In the genomic region with DNA sequence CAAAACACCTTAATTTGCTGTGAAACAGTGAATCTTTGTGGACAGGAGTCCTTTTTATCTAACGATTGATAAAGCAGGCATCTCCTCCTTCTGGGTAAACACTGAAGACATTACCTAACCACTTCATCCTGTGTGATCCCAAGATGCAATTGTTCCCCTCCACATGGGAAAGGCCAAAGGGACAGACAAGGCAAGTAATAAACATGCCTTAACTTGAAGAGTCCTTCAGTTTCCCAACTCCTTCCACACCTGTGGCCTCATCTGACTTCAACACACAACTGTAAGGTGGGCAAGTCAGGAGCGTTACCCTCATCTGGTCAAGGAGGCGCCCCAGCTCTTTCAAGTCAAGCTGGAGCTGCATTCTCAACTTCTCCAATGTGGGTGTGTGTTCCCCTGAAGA, we compare ENCODE assay signal across 18 cellular contexts.
DNase-seq lines count a peak whose midpoint lies in the region; ATAC-seq, FAIRE-seq and TF ChIP-seq lines count a peak whose summit lies in the region.
"Had no signal": no experiment of that assay in that cellular context is flagged by ENCODE, and none has a peak within 500 bp of the region (broad histone marks: within the 10 kb centered on the region; RNA-seq: fewer than 3 reads in every experiment).

No MANE protein-coding gene starts in this region.

- H2BK5ac ChIP-seq in trophoblast cell (ENCODE audit: low read depth, low read length, poor library complexity): no peak overlapping the region

- no peak overlapping the region for H3K9ac ChIP-seq in trophoblast cell (ENCODE audit: low read length)
- H3K9ac ChIP-seq: GM23248 had no signal

- no peaks in the 10 kb centered on the region for H4K20me1 ChIP-seq in GM23338 (replicated peaks; ENCODE audit: insufficient read depth)

- H2BK12ac ChIP-seq in trophoblast cell (ENCODE audit: low read length): no peak overlapping the region

- no peaks in the 10 kb centered on the region for H3F3A ChIP-seq in GM23338 (replicated peaks; ENCODE audit: low read depth)

- no peak for TF ChIP-seq EP300 in esophagus muscularis mucosa (IDR thresholded peaks at IDR 0.05)

- no peak overlapping the region for H3K27ac ChIP-seq in GM23338 (ENCODE audit: low read depth)
- no peak overlapping the region for H3K27ac ChIP-seq in esophagus muscularis mucosa (replicated peaks in 1 of 4)
- H3K27ac ChIP-seq in trophoblast cell (ENCODE audit: low read depth, low read length): no peak overlapping the region
- H3K27ac ChIP-seq: GM23248 had no signal

- no peak overlapping the region for H3K4ac ChIP-seq in trophoblast cell (ENCODE audit: low read depth, low read length)

- H3K14ac ChIP-seq in trophoblast cell (ENCODE audit: low read length): no peak overlapping the region

- no peak overlapping the region for H3K23ac ChIP-seq in trophoblast cell (ENCODE audit: low read length)

- H3K4me3 ChIP-seq in GM23338 (no peak overlapping the region), bronchial epithelial cell (ENCODE audit: low read depth, low read length) (no peak overlapping the region), esophagus muscularis mucosa (no peak overlapping the region), trophoblast cell (ENCODE audit: low read depth, low read length) (no peak overlapping the region)
- H3K4me3 ChIP-seq: GM12878, GM23248, HAP-1 had no signal

- no peaks in the 10 kb centered on the region for H3K9me3 ChIP-seq in esophagus muscularis mucosa
- no peaks in the 10 kb centered on the region for H3K9me3 ChIP-seq in trophoblast cell (ENCODE audit: insufficient read depth, low read depth, low read length)
- H3K9me3 ChIP-seq: HAP-1 had no signal

- no peaks in the 10 kb centered on the region for H3K27me3 ChIP-seq in GM23338 (ENCODE audit: insufficient read depth)
- no peaks in the 10 kb centered on the region for H3K27me3 ChIP-seq in bronchial epithelial cell (ENCODE audit: control insufficient read depth, insufficient read depth, low read length)
- H3K27me3 ChIP-seq in esophagus muscularis mucosa: no peaks in the 10 kb centered on the region
- no peaks in the 10 kb centered on the region for H3K27me3 ChIP-seq in trophoblast cell (ENCODE audit: insufficient read depth, low read length)

- intact Hi-C loops in esophagus muscularis mucosa (cut with DNase I): no loop called here

- no peak overlapping the region for H4K8ac ChIP-seq in trophoblast cell (ENCODE audit: low read depth, low read length)

- DNase-seq in GM23338 (ENCODE audit: low spot score) (no peak), bronchial epithelial cell (ENCODE audit: low read depth) (peak; percentile 77), esophagus muscularis mucosa (ENCODE audit: extremely low spot score) (peak; percentile 74), trophoblast cell (no peak), Kasumi-1 (lab: John Stamatoyannopoulos, UW) (no peak), GF-D8 (lab: John Stamatoyannopoulos, UW) (no peak)
- DNase-seq: C1 segment of cervical spinal cord; Calu3; CD4-positive, alpha-beta memory T cell; COR-L47; DMS53; DMS79 treated with DMSO at 0.1 percent for 48 hours; GM23248; HFFc6 had no signal

- WGBS in esophagus muscularis mucosa: 91% methylated on average over 3 of the region's 3 CpGs
- WGBS in trophoblast cell (ENCODE audit: extremely low coverage, insufficient coverage, insufficient read length): no CpG with 5 or more reads among the region's 3 CpGs

- H3K4me1 ChIP-seq in GM23338 (ENCODE audit: insufficient read depth) (no peaks in the 10 kb centered on the region), esophagus muscularis mucosa (no peaks in the 10 kb centered on the region), trophoblast cell (ENCODE audit: control insufficient read depth in 1 of 2, insufficient read depth in 2 of 2, low read length in 2 of 2) (no peaks in the 10 kb centered on the region)
- H3K4me1 ChIP-seq: HAP-1 had no signal

- H3K9me2 ChIP-seq in GM23338 (ENCODE audit: insufficient read depth): peaks cover 6% of the 10 kb centered on the region

- no peaks in the 10 kb centered on the region for H3K4me1 Mint-ChIP-seq in GM23338
- H3K4me1 Mint-ChIP-seq: CD4-positive, alpha-beta memory T cell had no signal

- H3K4me3 Mint-ChIP-seq in GM23338: no peak overlapping the region
- H3K4me3 Mint-ChIP-seq: HFFc6 had no signal

- no peak overlapping the region for H2AK5ac ChIP-seq in trophoblast cell (ENCODE audit: low read length)

- peaks cover 3% of the 10 kb centered on the region for H3K27me3 Mint-ChIP-seq in GM23338 (ENCODE audit: insufficient read depth, low read depth, poor library complexity)

- H2BK120ac ChIP-seq in trophoblast cell (ENCODE audit: insufficient read depth, low read length, poor library complexity): no peak overlapping the region

- ATAC-seq in GM23338: no peak
- ATAC-seq: GM12878 had no signal

- FAIRE-seq in bronchial epithelial cell (lab: Jason Lieb, UNC): peak; percentile 85
- FAIRE-seq: GM12878, GM19239, H54 had no signal

- no peak overlapping the region for H4K12ac ChIP-seq in trophoblast cell (ENCODE audit: low read depth, low read length)

- H3K79me1 ChIP-seq in trophoblast cell (ENCODE audit: low read length): no peaks in the 10 kb centered on the region

- H2AFZ ChIP-seq in GM23338 (0 out of 2 replicates have a peak overlapping the region, but pooled peaks have one; percentile 48), trophoblast cell (ENCODE audit: insufficient read depth, low read length, poor library complexity) (peak overlapping the region; percentile 18)
- H2AFZ ChIP-seq: GM23248 had no signal

- H3K36me3 ChIP-seq in GM23338 (ENCODE audit: insufficient read depth) (no peaks in the 10 kb centered on the region), bronchial epithelial cell (ENCODE audit: control insufficient read depth, insufficient read depth, low read length) (no peaks in the 10 kb centered on the region), esophagus muscularis mucosa (no peaks in the 10 kb centered on the region), trophoblast cell (ENCODE audit: control insufficient read depth in 1 of 2, insufficient read depth in 2 of 2, low read length in 2 of 2) (no peaks in the 10 kb centered on the region)
- H3K36me3 ChIP-seq: HAP-1 had no signal

- H3K36me3 Mint-ChIP-seq in GM23338 (ENCODE audit: low read depth): no peaks in the 10 kb centered on the region
- H3K36me3 Mint-ChIP-seq: CD4-positive, alpha-beta memory T cell had no signal

- no peak overlapping the region for H3K27ac Mint-ChIP-seq in GM23338
- H3K27ac Mint-ChIP-seq: CD4-positive, alpha-beta memory T cell; HFFc6 had no signal

- H3K4me2 ChIP-seq in GM23338: no peak overlapping the region
- H3K4me2 ChIP-seq in trophoblast cell (ENCODE audit: low read length): no peak overlapping the region

- 0 out of 4 replicates have a peak, but pooled peaks of 1 of the 2 experiments have one; percentile 12 for TF ChIP-seq CTCF in GM23338 (conservative IDR thresholded peaks at IDR 0.05; ENCODE audit: low read depth in 2 of 2)
- TF ChIP-seq CTCF in bronchial epithelial cell (IDR thresholded peaks at IDR 0.05; ENCODE audit: insufficient read depth, low read length, severe bottlenecking): no peak
- no peak for TF ChIP-seq CTCF in esophagus muscularis mucosa (IDR thresholded peaks at IDR 0.05)

- no peak overlapping the region for H3K18ac ChIP-seq in trophoblast cell (ENCODE audit: low read length)

- H4K91ac ChIP-seq in trophoblast cell (ENCODE audit: low read depth, low read length): no peak overlapping the region

- no peaks in the 10 kb centered on the region for H3K79me2 ChIP-seq in GM23338 (replicated peaks; ENCODE audit: insufficient read depth)
- H3K79me2 ChIP-seq in trophoblast cell (ENCODE audit: control insufficient read depth, insufficient read depth, low read length, poor library complexity): no peaks in the 10 kb centered on the region

- H3K9me3 Mint-ChIP-seq in GM23338: no peaks in the 10 kb centered on the region; the same call in 2 of the 3 replicates
- H3K9me3 Mint-ChIP-seq: HFFc6 had no signal

- TF ChIP-seq POLR2A in esophagus muscularis mucosa (IDR thresholded peaks at IDR 0.05; ENCODE audit: low read depth): no peak

TF ChIP-seq in GM23338, 12 proteins besides CTCF, POLR2A, EP300 and RAD21:
- no peak for TF ChIP-seq REST (IDR thresholded peaks at IDR 0.05; ENCODE audit: unreplicated experiment)
- TF ChIP-seq ZNF331 (CRISPR knock-in tag; IDR thresholded peaks at IDR 0.05; ENCODE audit: low read depth): no peak
- TF ChIP-seq ZNF114 (CRISPR knock-in tag; IDR thresholded peaks at IDR 0.05): no peak
- no peak for TF ChIP-seq STAT1 (IDR thresholded peaks at IDR 0.05; ENCODE audit: unreplicated experiment)
- no peak for TF ChIP-seq EZH2 (IDR thresholded peaks at IDR 0.05; ENCODE audit: low read depth, unreplicated experiment)
- TF ChIP-seq, protein P1, sequence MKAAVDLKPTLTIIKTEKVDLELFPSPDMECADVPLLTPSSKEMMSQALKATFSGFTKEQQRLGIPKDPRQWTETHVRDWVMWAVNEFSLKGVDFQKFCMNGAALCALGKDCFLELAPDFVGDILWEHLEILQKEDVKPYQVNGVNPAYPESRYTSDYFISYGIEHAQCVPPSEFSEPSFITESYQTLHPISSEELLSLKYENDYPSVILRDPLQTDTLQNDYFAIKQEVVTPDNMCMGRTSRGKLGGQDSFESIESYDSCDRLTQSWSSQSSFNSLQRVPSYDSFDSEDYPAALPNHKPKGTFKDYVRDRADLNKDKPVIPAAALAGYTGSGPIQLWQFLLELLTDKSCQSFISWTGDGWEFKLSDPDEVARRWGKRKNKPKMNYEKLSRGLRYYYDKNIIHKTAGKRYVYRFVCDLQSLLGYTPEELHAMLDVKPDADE (IDR thresholded peaks at IDR 0.05): no peak

Comparison
In these comparisons a context has a peak if more than half of its experiments do, and no peak if none do; other contexts are left out.
1. DNase-seq: peak in bronchial epithelial cell (single experiment) and esophagus muscularis mucosa (single experiment); none in GM23338 (single experiment), trophoblast cell (0 of 2), Kasumi-1 (0 of 2) and GF-D8 (single experiment).